In genomic region chr3:47360110-47360517, GRCh38 we compare ENCODE assay signal across 8 cellular contexts. TPM values are rescaled to one million over a fixed set of nuclear protein-coding genes. Genes with fewer than 3 reads are reported as not detected.
DNase-seq lines count a peak whose midpoint lies in the region; ATAC-seq, FAIRE-seq and TF ChIP-seq lines count a peak whose summit lies in the region.
"Not testable (repeated sequence)": the region's sequence is repeated elsewhere in the genome, so short reads cannot be mapped to it uniquely, and the experiment has no call there.

No MANE protein-coding gene starts in this region.

- not testable (repeated sequence) for H3K27me3 ChIP-seq in PC-9 (ENCODE audit: insufficient read depth, low read depth); bronchial epithelial cell (ENCODE audit: control insufficient read depth, insufficient read depth, low read length); keratinocyte (ENCODE audit: control insufficient read depth, extremely low read depth, insufficient read depth, low read length)

- not testable (repeated sequence) for H3K79me2 ChIP-seq in PC-9 (ENCODE audit: low read depth); keratinocyte (ENCODE audit: control insufficient read depth, insufficient read depth, low read length)

- not testable (repeated sequence) for H3K4me3 ChIP-seq in PC-9; bronchial epithelial cell (ENCODE audit: low read depth, low read length); keratinocyte (ENCODE audit: control insufficient read depth in 2 of 3, extremely low read depth in 1 of 3, insufficient read depth in 2 of 3, low read depth in 1 of 3, low read length in 3 of 3)

- not testable (repeated sequence) for H2AFZ ChIP-seq in PC-9; keratinocyte (ENCODE audit: control insufficient read depth, low read length)

- TF ChIP-seq CTCF in PC-9 (conservative IDR thresholded peaks at IDR 0.05); bronchial epithelial cell (IDR thresholded peaks at IDR 0.05; ENCODE audit: insufficient read depth, low read length, severe bottlenecking); keratinocyte (optimal IDR thresholded peaks at IDR 0.05 in 1 of 3, IDR thresholded peaks at IDR 0.05 in 1 of 3, conservative IDR thresholded peaks at IDR 0.05 in 1 of 3; ENCODE audit: extremely low read depth in 1 of 3, insufficient read depth in 2 of 3, low read length in 3 of 3): not testable (repeated sequence)

- intact Hi-C loops in PC-9 (cut with micrococcal nuclease; ENCODE audit: unreplicated experiment) = not testable (repeated sequence)

- not testable (repeated sequence) for H3K4me3 Mint-ChIP-seq in activated CD4-positive, alpha-beta memory T cell treated with anti-CD3 and anti-CD28 coated beads, Interleukin-2, amount 10 ng/mL, durations not matched to agents 7 days and 5 days; stimulated activated naive CD8-positive, alpha-beta T cell treated with anti-CD3 and anti-CD28 coated beads, Interleukin-15, amount 100 ng/mL, for 72 hours

- DNase-seq in ELF-1 (ENCODE audit: low read depth, low spot score) (peak; percentile 8), PC-9 (peak; percentile 16 to 66), bronchial epithelial cell (ENCODE audit: low read depth) (peak; percentile 77), keratinocyte (ENCODE audit: low read depth, low spot score) (peak; percentile 74)
- not testable (repeated sequence) for DNase-seq in activated CD4-positive, alpha-beta memory T cell treated with anti-CD3 and anti-CD28 coated beads, Interleukin-2, amount 10 ng/mL, durations not matched to agents 7 days and 5 days
- DNase-seq in activated naive CD4-positive, alpha-beta T cell treated with Interleukin-2 at 50 U/mL for 16 hours = peak; percentile 11
- DNase-seq in stimulated activated CD4-positive, alpha-beta T cell treated with anti-CD3 and anti-CD28 coated beads, Interleukin-12 subunit alpha, Interleukin-12 subunit beta, amount 100 ng/mL, for 48 hours (ENCODE audit: low read depth in 2 of 3, low spot score in 1 of 3) = peak in 2 of 3 donors; percentile 18 to 30
- peak in 1 of 2 donors; percentile 33 for DNase-seq in stimulated activated naive CD8-positive, alpha-beta T cell treated with anti-CD3 and anti-CD28 coated beads, Interleukin-15, amount 100 ng/mL, for 72 hours

- H3K36me3 Mint-ChIP-seq in activated CD4-positive, alpha-beta memory T cell treated with anti-CD3 and anti-CD28 coated beads, Interleukin-2, amount 10 ng/mL, durations not matched to agents 7 days and 5 days (ENCODE audit: low read depth) = peaks cover 14% of the 10 kb centered on the region

- not testable (repeated sequence) for H3K27me3 Mint-ChIP-seq in activated CD4-positive, alpha-beta memory T cell treated with anti-CD3 and anti-CD28 coated beads, Interleukin-2, amount 10 ng/mL, durations not matched to agents 7 days and 5 days; stimulated activated naive CD8-positive, alpha-beta T cell treated with anti-CD3 and anti-CD28 coated beads, Interleukin-15, amount 100 ng/mL, for 72 hours

- not testable (repeated sequence) for H4K20me1 ChIP-seq in PC-9 (ENCODE audit: insufficient read depth); keratinocyte (ENCODE audit: control insufficient read depth, extremely low read depth, insufficient read depth, low read length)

- POLR2A ChIA-PET in PC-9 (lab: Charles Lee; ENCODE audit: unreplicated experiment) = not testable (repeated sequence)
- POLR2A ChIA-PET in activated CD4-positive, alpha-beta memory T cell treated with anti-CD3 and anti-CD28 coated beads, Interleukin-2, amount 10 ng/mL, durations not matched to agents 7 days and 5 days (lab: Charles Lee) = interaction anchor here (1.6 kb wide), 1 partner anchor 20 kb away, joined by 5 read pairs; the partner anchor contains the start of gene PTPN23

- H3K9me2 ChIP-seq in PC-9 (ENCODE audit: insufficient read depth) = not testable (repeated sequence)

- not testable (repeated sequence) for H3K4me1 ChIP-seq in PC-9 (replicated peaks; ENCODE audit: insufficient read depth); keratinocyte (ENCODE audit: control insufficient read depth, extremely low read depth, insufficient read depth, low read length)

- peaks cover 17% of the 10 kb centered on the region for H3K4me1 Mint-ChIP-seq in activated CD4-positive, alpha-beta memory T cell treated with anti-CD3 and anti-CD28 coated beads, Interleukin-2, amount 10 ng/mL, durations not matched to agents 7 days and 5 days
- H3K4me1 Mint-ChIP-seq in stimulated activated naive CD8-positive, alpha-beta T cell treated with anti-CD3 and anti-CD28 coated beads, Interleukin-15, amount 100 ng/mL, for 72 hours = peaks cover 19% of the 10 kb centered on the region

- peaks cover 13% of the 10 kb centered on the region for H3F3A ChIP-seq in PC-9 (ENCODE audit: insufficient read depth, low read depth)

- peak; percentile 37 for ATAC-seq in stimulated activated naive CD8-positive, alpha-beta T cell treated with anti-CD3 and anti-CD28 coated beads, Interleukin-15, amount 100 ng/mL, for 72 hours

- CTCF ChIA-PET in PC-9 (lab: Charles Lee); activated CD4-positive, alpha-beta memory T cell treated with anti-CD3 and anti-CD28 coated beads, Interleukin-2, amount 10 ng/mL, durations not matched to agents 7 days and 5 days (lab: Charles Lee): not testable (repeated sequence)

- H3K9me3 ChIP-seq in PC-9 (ENCODE audit: insufficient read depth, low read depth) (peaks cover 17% of the 10 kb centered on the region), keratinocyte (ENCODE audit: control insufficient read depth, low read depth, low read length) (peaks cover 18% of the 10 kb centered on the region)

- not testable (repeated sequence) for H3K9me1 ChIP-seq in keratinocyte (ENCODE audit: control insufficient read depth, extremely low read depth, insufficient read depth, low read length)

- dilution Hi-C loops in keratinocyte (cut with MboI; ENCODE audit: extremely low pct_ligation_motif_present, low sequenced_read_pairs) = not testable (repeated sequence)

- not testable (repeated sequence) for BruUV-seq in PC-9 (replicated peaks; lab: Mats Ljungman, UMichigan)

- H3K27ac ChIP-seq in PC-9; keratinocyte (ENCODE audit: control insufficient read depth, insufficient read depth, low read length): not testable (repeated sequence)

- peaks cover 21% of the 10 kb centered on the region for H3K9me3 Mint-ChIP-seq in activated CD4-positive, alpha-beta memory T cell treated with anti-CD3 and anti-CD28 coated beads, Interleukin-2, amount 10 ng/mL, durations not matched to agents 7 days and 5 days
- H3K9me3 Mint-ChIP-seq in stimulated activated naive CD8-positive, alpha-beta T cell treated with anti-CD3 and anti-CD28 coated beads, Interleukin-15, amount 100 ng/mL, for 72 hours = peaks cover 20 to 38% of the 10 kb centered on the region in 2 donors

- H3K27ac Mint-ChIP-seq in activated CD4-positive, alpha-beta memory T cell treated with anti-CD3 and anti-CD28 coated beads, Interleukin-2, amount 10 ng/mL, durations not matched to agents 7 days and 5 days = peak overlapping the region; percentile 30
- peak overlapping the region in 1 of 2 donors; percentile 85 for H3K27ac Mint-ChIP-seq in stimulated activated naive CD8-positive, alpha-beta T cell treated with anti-CD3 and anti-CD28 coated beads, Interleukin-15, amount 100 ng/mL, for 72 hours

- H3K9ac ChIP-seq in keratinocyte (ENCODE audit: control insufficient read depth, extremely low read depth, insufficient read depth, low read length) = not testable (repeated sequence)

- not testable (repeated sequence) for H3K4me2 ChIP-seq in PC-9; keratinocyte (ENCODE audit: control insufficient read depth, extremely low read depth, insufficient read depth, low read depth, low read length)

- FAIRE-seq in bronchial epithelial cell (lab: Jason Lieb, UNC) = peak; percentile 18
- FAIRE-seq in keratinocyte (lab: Jason Lieb, UNC) = not testable (repeated sequence)

- not testable (repeated sequence) for H3K36me3 ChIP-seq in PC-9 (ENCODE audit: low read depth); bronchial epithelial cell (ENCODE audit: control insufficient read depth, insufficient read depth, low read length); keratinocyte (ENCODE audit: control insufficient read depth in 2 of 2, extremely low read depth in 1 of 2, insufficient read depth in 2 of 2, low read length in 2 of 2)

RNA-seq across cellular contexts. Expression of gene PTPN23, which starts 20.7 kb away (rescaled TPM):
- 36.9 and 38.9 TPM in 2 replicates for total RNA-seq in PC-9 (2021)
- total RNA-seq in activated CD4-positive, alpha-beta memory T cell treated with anti-CD3 and anti-CD28 coated beads, Interleukin-2, amount 10 ng/mL, durations not matched to agents 7 days and 5 days = 10 to 100 TPM; 26.8 to 28.7 TPM
- total RNA-seq in bronchial epithelial cell = 12.6 and 12.7 TPM in 2 replicates
- polyA plus RNA-seq in keratinocyte = 1.3 to 2.7 TPM (median 1.6 TPM) in 3 replicates
- polyA plus RNA-seq in keratinocyte (2011; ENCODE audit: low read depth) = 17.5 TPM
- polyA plus RNA-seq in keratinocyte (2011; cell fraction: cytosol; rRNA removed) = 1.4 and 3.5 TPM in 2 replicates
- 13.9 and 20.3 TPM in 2 replicates for polyA plus RNA-seq in keratinocyte (2011; cell fraction: nucleus; rRNA removed)
- 19.3 and 29.2 TPM in 2 replicates for polyA plus RNA-seq in keratinocyte (2012; ENCODE audit: low replicate concordance)
- polyA minus RNA-seq in keratinocyte = 10.0 to 45.4 TPM (median 11.1 TPM) in 3 replicates
- polyA minus RNA-seq in keratinocyte (2011; cell fraction: cytosol; rRNA and poly(A)+ RNA removed) = 15.9 TPM
- polyA minus RNA-seq in keratinocyte (2011; cell fraction: nucleus; rRNA and poly(A)+ RNA removed) = 26.5 and 32.1 TPM in 2 replicates
